Comparison of ENCODE assay signal across 8 cellular contexts in the genomic region with DNA sequence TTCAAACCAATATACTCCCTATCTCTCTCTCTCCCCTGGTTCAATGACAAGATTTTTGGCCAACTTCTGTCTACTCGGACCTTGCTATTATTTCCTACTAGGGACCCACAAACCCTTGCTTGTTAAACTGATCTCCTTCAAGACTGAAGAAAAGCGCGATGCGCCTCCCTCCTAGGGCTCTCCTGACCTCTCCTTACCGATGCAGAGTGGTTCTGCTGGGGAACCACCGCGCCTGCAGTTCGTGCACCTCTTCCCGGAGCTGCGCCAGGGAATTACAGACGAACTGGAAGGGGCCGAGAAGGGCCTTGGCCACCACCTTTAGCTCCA. TPM values are rescaled to one million over a fixed set of nuclear protein-coding genes. Genes with fewer than 3 reads are reported as not detected.
DNase-seq lines count a peak whose midpoint lies in the region; ATAC-seq, FAIRE-seq and TF ChIP-seq lines count a peak whose summit lies in the region.
"Not testable (repeated sequence)": the region's sequence is repeated elsewhere in the genome, so short reads cannot be mapped to it uniquely, and the experiment has no call there.

No MANE protein-coding gene starts in this region.

- H3K9me3 ChIP-seq in kidney (ENCODE audit: control insufficient read depth in 1 of 2, low read length in 2 of 2) = not testable (repeated sequence)

- peaks cover 23% of the 10 kb centered on the region for H3K4me1 Mint-ChIP-seq in dendritic cell treated with granulocyte-macrophage colony-stimulating factor and Interleukin-4, amounts not matched to agents 40 ng/mL and 50 ng/mL, for 4 days (ENCODE audit: low read depth)

- not testable (repeated sequence) for FAIRE-seq in kidney (lab: Jason Lieb, UNC)

- POLR2A ChIA-PET in BJ (lab: Charles Lee) = not testable (repeated sequence)

- H3K36me3 Mint-ChIP-seq in dendritic cell treated with granulocyte-macrophage colony-stimulating factor and Interleukin-4, amounts not matched to agents 40 ng/mL and 50 ng/mL, for 4 days (ENCODE audit: low read depth) = not testable (repeated sequence)

- peak overlapping the region; percentile 55 for H3K27ac Mint-ChIP-seq in dendritic cell treated with granulocyte-macrophage colony-stimulating factor and Interleukin-4, amounts not matched to agents 40 ng/mL and 50 ng/mL, for 4 days

- not testable (repeated sequence) for H3K9me3 Mint-ChIP-seq in dendritic cell treated with granulocyte-macrophage colony-stimulating factor and Interleukin-4, amounts not matched to agents 40 ng/mL and 50 ng/mL, for 4 days

- not testable (repeated sequence) for H3K36me3 ChIP-seq in BJ (ENCODE audit: control insufficient read depth, insufficient read depth, low read length); kidney (ENCODE audit: control insufficient read depth in 1 of 2, insufficient read depth in 2 of 2, low read length in 2 of 2)

- H3K27me3 ChIP-seq in BJ (ENCODE audit: control insufficient read depth, insufficient read depth, low read length) = not testable (repeated sequence)

- peak overlapping the region; percentile 81 for H3K27ac ChIP-seq in VCaP
- H3K27ac ChIP-seq in kidney (ENCODE audit: low read depth in 2 of 2, low read length in 2 of 2) = not testable (repeated sequence)

- TF ChIP-seq CTCF in BJ (IDR thresholded peaks at IDR 0.05; ENCODE audit: insufficient read depth, low read depth, low read length); VCaP (conservative IDR thresholded peaks at IDR 0.05); kidney (IDR thresholded peaks at IDR 0.05; ENCODE audit: borderline replicate concordance, extremely low read depth, insufficient read depth); retinal pigment epithelial cell (conservative IDR thresholded peaks at IDR 0.05; ENCODE audit: low read depth, low read length): not testable (repeated sequence)

- not testable (repeated sequence) for DNase-seq in BJ (ENCODE audit: low read depth); kidney; retinal pigment epithelial cell (ENCODE audit: low read depth)
- DNase-seq in NCI-H1092 treated with DMSO at 0.1 percent for 48 hours (lab: John Stamatoyannopoulos, UW) = peak; percentile 60

- not testable (repeated sequence) for H3K4me1 ChIP-seq in kidney (ENCODE audit: control insufficient read depth in 1 of 2, insufficient read depth in 1 of 2, low read depth in 1 of 2, low read length in 2 of 2)

- ATAC-seq in GM19372 (IDR thresholded peaks at IDR 0.05; ENCODE audit: low read depth, unreplicated experiment) (peak; percentile 30), HG03045 (IDR thresholded peaks at IDR 0.05; ENCODE audit: unreplicated experiment) (peak; percentile 46)

- H3K4me3 Mint-ChIP-seq in dendritic cell treated with granulocyte-macrophage colony-stimulating factor and Interleukin-4, amounts not matched to agents 40 ng/mL and 50 ng/mL, for 4 days = peak overlapping the region; percentile 85

- peaks cover 26% of the 10 kb centered on the region for H3K27me3 Mint-ChIP-seq in dendritic cell treated with granulocyte-macrophage colony-stimulating factor and Interleukin-4, amounts not matched to agents 40 ng/mL and 50 ng/mL, for 4 days

- intact Hi-C loops in dendritic cell treated with granulocyte-macrophage colony-stimulating factor and Interleukin-4, amounts not matched to agents 40 ng/mL and 50 ng/mL, for 4 days (cut with micrococcal nuclease); kidney (cut with DNase I): not testable (repeated sequence)

- H3K9ac ChIP-seq in kidney (ENCODE audit: low read length in 2 of 2) = peak overlapping the region in 1 of 2 donors; percentile 46

- H3K4me3 ChIP-seq in BJ (ENCODE audit: low read depth, low read length) (peak overlapping the region; percentile 60), kidney (ENCODE audit: low read length in 2 of 2) (peak overlapping the region; percentile 64 to 66), retinal pigment epithelial cell (ENCODE audit: low read length) (peak overlapping the region; percentile 56)

- CTCF ChIA-PET in BJ (lab: Yijun Ruan, JAX) = interaction anchor here (1.3 kb wide), 1 partner anchor 20 kb away, joined by 9 read pairs; no protein-coding TSS in a partner anchor

RNA-seq across cellular contexts. Expression of gene PMPCB, which starts 17.6 kb away (rescaled TPM):
- polyA plus RNA-seq in BJ (2011; rRNA removed) (44.3 and 56.7 TPM in 2 replicates), kidney (ENCODE audit: insufficient read depth, low read depth, low replicate concordance) (85.3 TPM)
- 13.6 and 18.7 TPM in 2 replicates for polyA minus RNA-seq in BJ (2011; rRNA and poly(A)+ RNA removed)
- total RNA-seq in kidney = 65.8 TPM
